In genomic region chr10:98410135-98410743, GRCh38 we compare ENCODE assay signal across 25 cellular contexts.
"Had no signal": no experiment of that assay in that cellular context is flagged by ENCODE, and none has a peak within 500 bp of the region (broad histone marks: within the 10 kb centered on the region; RNA-seq: fewer than 3 reads in every experiment).

No MANE protein-coding gene starts in this region.

- ATAC-seq: left cardiac atrium; left lobe of liver; mucosa of descending colon; naive thymus-derived CD8-positive, alpha-beta T cell; right cardiac atrium; sciatic nerve; stimulated activated memory B cell treated with anti-CD40 and anti-IgM and Interleukin-4, amounts not matched to agents 10 μg/mL and 1 μg/mL and 100 μg/mL, for 72 hours; stimulated activated naive CD8-positive, alpha-beta T cell treated with anti-CD3 and anti-CD28 coated beads, Interleukin-15, amount 100 ng/mL, for 72 hours had no signal

- H3K36me3 ChIP-seq: uterus had no signal

- DNase-seq: head of caudate nucleus; hippocampal formation; kidney glomerular epithelial cell; left cardiac atrium; midbrain; mucosa of descending colon; occipital lobe; retina; right cardiac atrium; stimulated activated CD4-positive, alpha-beta T cell treated with anti-CD3 and anti-CD28 coated beads, Interleukin-1b, Interleukin-23, amount 100 ng/mL, for 48 hours; stimulated activated CD4-positive, alpha-beta T cell treated with anti-CD3 and anti-CD28 coated beads, Interleukin-2, amount 100 ng/mL, for 48 hours; stimulated activated CD4-positive, alpha-beta T cell treated with anti-CD3 and anti-CD28 coated beads, Interleukin-4, amount 100 ng/mL, for 4 hours; stimulated activated CD8-positive, alpha-beta memory T cell treated with anti-CD3 and anti-CD28 coated beads, Interleukin-4, amount 100 ng/mL, for 48 hours; stimulated activated naive CD4-positive, alpha-beta T cell treated with Interleukin-2 at 50 U/mL for 16 hours; stimulated activated naive CD8-positive, alpha-beta T cell treated with anti-CD3 and anti-CD28 coated beads, Interleukin-15, amount 100 ng/mL, for 72 hours; substantia nigra; uterus had no signal

- H3K4me2 ChIP-seq: smooth muscle cell had no signal

- H3K9me3 ChIP-seq: mucosa of descending colon, neutrophil, tibial nerve, uterus had no signal

- H3K27ac ChIP-seq: neutrophil, tibial nerve, uterus had no signal

- H3K4me3 ChIP-seq: lung, mucosa of descending colon, smooth muscle cell, tibial nerve, uterus had no signal

- H3K27me3 ChIP-seq: neutrophil, tibial nerve, uterus had no signal
